In genomic region chr1:40868051-40868723, GRCh38 we compare ENCODE assay signal across 11 cellular contexts. TPM values are rescaled to one million over a fixed set of nuclear protein-coding genes. Genes with fewer than 3 reads are reported as not detected.
DNase-seq lines count a peak whose midpoint lies in the region; ATAC-seq and TF ChIP-seq lines count a peak whose summit lies in the region.
"Had no signal": no experiment of that assay in that cellular context is flagged by ENCODE, and none has a peak within 500 bp of the region (broad histone marks: within the 10 kb centered on the region; RNA-seq: fewer than 3 reads in every experiment).

No MANE protein-coding gene starts in this region.

- TF ChIP-seq CTCF in fibroblast of pulmonary artery (IDR thresholded peaks at IDR 0.05; ENCODE audit: low read length, missing control alignments) = no peak
- no peak for TF ChIP-seq CTCF in stomach (IDR thresholded peaks at IDR 0.05)

- H3K27ac Mint-ChIP-seq in activated CD8-positive, alpha-beta memory T cell treated with anti-CD3 and anti-CD28 coated beads, Interleukin-2, amount 10 ng/mL, durations not matched to agents 7 days and 5 days = peak overlapping the region; percentile 12

- H3K36me3 ChIP-seq in stomach = no peaks in the 10 kb centered on the region
- H3K36me3 ChIP-seq: BLaER1 treated with 17β-estradiol and CSF1 and Interleukin-3, amounts not matched to agents 10 nM and 100 nM had no signal

- H3K27me3 Mint-ChIP-seq in activated CD8-positive, alpha-beta memory T cell treated with anti-CD3 and anti-CD28 coated beads, Interleukin-2, amount 10 ng/mL, durations not matched to agents 7 days and 5 days = no peaks in the 10 kb centered on the region

- WGBS in stomach, 5 donors = 49 to 76% (median 62%) methylated on average over 4 of the region's 4 CpGs

- TF ChIP-seq POLR2A in stomach (IDR thresholded peaks at IDR 0.05) = no peak

- H3K27me3 ChIP-seq in stomach = no peaks in the 10 kb centered on the region
- H3K27me3 ChIP-seq: BLaER1 treated with 17β-estradiol and CSF1 and Interleukin-3, amounts not matched to agents 10 nM and 100 nM had no signal

- peaks cover 10 to 50% (median 30%) of the 10 kb centered on the region in 4 donors for H3K4me1 ChIP-seq in stomach

- peaks cover 25% of the 10 kb centered on the region for H3K4me1 Mint-ChIP-seq in activated CD8-positive, alpha-beta memory T cell treated with anti-CD3 and anti-CD28 coated beads, Interleukin-2, amount 10 ng/mL, durations not matched to agents 7 days and 5 days
- H3K4me1 Mint-ChIP-seq: neural crest cell had no signal

- H3K9me3 Mint-ChIP-seq in activated CD8-positive, alpha-beta memory T cell treated with anti-CD3 and anti-CD28 coated beads, Interleukin-2, amount 10 ng/mL, durations not matched to agents 7 days and 5 days (ENCODE audit: low read depth) = no peaks in the 10 kb centered on the region
- H3K9me3 Mint-ChIP-seq: neural crest cell had no signal

- CTCF ChIA-PET in activated CD8-positive, alpha-beta memory T cell treated with anti-CD3 and anti-CD28 coated beads, Interleukin-2, amount 10 ng/mL, durations not matched to agents 7 days and 5 days (lab: Charles Lee) = interaction anchor here (0.7 to 13.1 kb wide), 3 partner anchors 19 to 96 kb away, joined by 3 to 131 read pairs (median 3); no protein-coding TSS in a partner anchor

- TF ChIP-seq EP300 in stomach (IDR thresholded peaks at IDR 0.05) = no peak

- H3K4me3 ChIP-seq in fibroblast of pulmonary artery (replicated peaks; ENCODE audit: low read depth, low read length) = no peak overlapping the region
- H3K4me3 ChIP-seq in stomach = no peak overlapping the region
- H3K4me3 ChIP-seq: BLaER1 treated with 17β-estradiol and CSF1 and Interleukin-3, amounts not matched to agents 10 nM and 100 nM had no signal

- intact Hi-C loops in stomach (cut with DNase I; ENCODE audit: low total_unique reads) = no loop called here

- peak; percentile 85 for ATAC-seq in activated CD8-positive, alpha-beta memory T cell treated with anti-CD3 and anti-CD28 coated beads, Interleukin-2, amount 10 ng/mL, durations not matched to agents 7 days and 5 days
- ATAC-seq in GM21576 (IDR thresholded peaks at IDR 0.05; ENCODE audit: unreplicated experiment) = no peak
- no peak for ATAC-seq in GM18858 (IDR thresholded peaks at IDR 0.05; ENCODE audit: unreplicated experiment)

- H3K4me3 Mint-ChIP-seq in activated CD8-positive, alpha-beta memory T cell treated with anti-CD3 and anti-CD28 coated beads, Interleukin-2, amount 10 ng/mL, durations not matched to agents 7 days and 5 days = no peak overlapping the region
- H3K4me3 Mint-ChIP-seq: neural crest cell had no signal

- peaks cover 0 to 7% (median 3%) of the 10 kb centered on the region in 4 donors for H3K9me3 ChIP-seq in stomach

- H3K27ac ChIP-seq in stomach = peak overlapping the region in 4 of 5 donors; percentile 22 to 93 (median 50)
- H3K27ac ChIP-seq: BLaER1 treated with 17β-estradiol and CSF1 and Interleukin-3, amounts not matched to agents 10 nM and 100 nM had no signal

- peaks cover 3% of the 10 kb centered on the region for H3K36me3 Mint-ChIP-seq in activated CD8-positive, alpha-beta memory T cell treated with anti-CD3 and anti-CD28 coated beads, Interleukin-2, amount 10 ng/mL, durations not matched to agents 7 days and 5 days

- DNase-seq in activated CD8-positive, alpha-beta memory T cell treated with anti-CD3 and anti-CD28 coated beads, Interleukin-2, amount 10 ng/mL, durations not matched to agents 7 days and 5 days = no peak
- DNase-seq in activated CD8-positive, alpha-beta memory T cell treated with anti-CD3 and anti-CD28 coated beads for 24 hours = no peak
- DNase-seq in RPMI7951 (ENCODE audit: low read depth) (peak; percentile 63), fibroblast of pulmonary artery (ENCODE audit: low read depth) (peak; percentile 83), stomach (peak; percentile 50), germinal center (ENCODE audit: low spot score) (no peak)
- DNase-seq: NCI-H1092 treated with DMSO at 0.1 percent for 48 hours had no signal

RNA-seq across cellular contexts. Expression of gene CITED4, which starts 6.0 kb away (rescaled TPM):
- 1 to 10 TPM; 2.9 to 4.4 TPM for total RNA-seq in activated CD8-positive, alpha-beta memory T cell treated with anti-CD3 and anti-CD28 coated beads, Interleukin-2, amount 10 ng/mL, durations not matched to agents 7 days and 5 days
- 0.72 and 1.1 TPM in 2 replicates for total RNA-seq in RPMI7951 (2014; rRNA removed; shearing (Covaris generic))
- 100 to 1,000 TPM in 1 of 5 donors, 10 to 100 TPM in 3, 1 to 10 TPM in 1; 2.6 to 152 (median 38.4) TPM for total RNA-seq in stomach
- 10 to 100 TPM in 2 of 3 donors, 1 to 10 TPM in 1; 8.6 to 22.5 (median 13.5) TPM for polyA plus RNA-seq in stomach

Comparison
In these comparisons a context has a peak if more than half of its experiments do, and no peak if none do; other contexts are left out.
1. DNase-seq: peak in RPMI7951 (single experiment), fibroblast of pulmonary artery (single experiment) and stomach (single experiment); none in activated CD8-positive, alpha-beta memory T cell treated with anti-CD3 and anti-CD28 coated beads, Interleukin-2, amount 10 ng/mL, durations not matched to agents 7 days and 5 days (single experiment), activated CD8-positive, alpha-beta memory T cell treated with anti-CD3 and anti-CD28 coated beads for 24 hours (single experiment) and germinal center (single experiment).